ENCODE assay signal across 8 cellular contexts in genomic region chr14:97977711-97978261, GRCh38.
A peak's percentile ranks its signal among the peaks of the same experiment; 100 is the strongest.
DNase-seq lines count a peak whose midpoint lies in the region; ATAC-seq and TF ChIP-seq lines count a peak whose summit lies in the region.

No MANE protein-coding gene starts in this region.

- H3F3A ChIP-seq in GM23338 (replicated peaks; ENCODE audit: low read depth): no peaks in the 10 kb centered on the region

- TF ChIP-seq CTCF in GM23338 (conservative IDR thresholded peaks at IDR 0.05; ENCODE audit: low read depth in 2 of 2) (no peak), astrocyte of the cerebellum (IDR thresholded peaks at IDR 0.05; ENCODE audit: low read depth, low read length, missing control alignments) (no peak), lung (IDR thresholded peaks at IDR 0.05; ENCODE audit: control extremely low read depth, extremely low read depth) (no peak), GM13976 (IDR thresholded peaks at IDR 0.05; ENCODE audit: borderline replicate concordance, control extremely low read depth, extremely low read depth, insufficient read depth, missing control alignments) (no peak)

- H3K36me3 ChIP-seq in GM23338 (ENCODE audit: insufficient read depth) (no peaks in the 10 kb centered on the region), lung (ENCODE audit: control insufficient read depth in 2 of 2, insufficient read depth in 2 of 2, low read length in 2 of 2) (no peaks in the 10 kb centered on the region)

- 29 to 55% methylated on average over 17 of the region's 17 CpGs for WGBS in lung, 2 donors

- H3K4me1 Mint-ChIP-seq in GM23338: peaks cover 5% of the 10 kb centered on the region; the same call in 2 of the 3 replicates
- peaks cover 47% of the 10 kb centered on the region for H3K4me1 Mint-ChIP-seq in T-helper 2 cell treated with Interferon-gamma antibody and Interleukin-4, amounts not matched to agents 5 μg/mL and 100 μg/mL, for 36 hours (ENCODE audit: low read depth)

- no peaks in the 10 kb centered on the region for H3K9me3 Mint-ChIP-seq in GM23338
- H3K9me3 Mint-ChIP-seq in T-helper 2 cell treated with Interferon-gamma antibody and Interleukin-4, amounts not matched to agents 5 μg/mL and 100 μg/mL, for 36 hours: peaks cover 7% of the 10 kb centered on the region

- H3K27me3 Mint-ChIP-seq in GM23338 (ENCODE audit: insufficient read depth, low read depth, poor library complexity): peaks cover 1% of the 10 kb centered on the region
- no peaks in the 10 kb centered on the region for H3K27me3 Mint-ChIP-seq in T-helper 2 cell treated with Interferon-gamma antibody and Interleukin-4, amounts not matched to agents 5 μg/mL and 100 μg/mL, for 36 hours (ENCODE audit: low read depth)

- in situ Hi-C loops in astrocyte of the cerebellum (cut with HindIII; ENCODE audit: low sequenced_read_pairs): no loop called here
- in situ Hi-C loops in GM13976 (cut with MboI; ENCODE audit: low sequenced_read_pairs, unreplicated experiment): no loop called here

- no peak overlapping the region for H3K4me3 Mint-ChIP-seq in GM23338
- peak overlapping the region; percentile 88 for H3K4me3 Mint-ChIP-seq in T-helper 2 cell treated with Interferon-gamma antibody and Interleukin-4, amounts not matched to agents 5 μg/mL and 100 μg/mL, for 36 hours

- 0 out of 2 replicates have a peak overlapping the region, but pooled peaks have one; percentile 25 for H2AFZ ChIP-seq in GM23338

- H3K9me3 ChIP-seq in lung (ENCODE audit: control insufficient read depth in 2 of 2, insufficient read depth in 1 of 2, low read length in 1 of 2): no peaks in the 10 kb centered on the region

- H3K27me3 ChIP-seq in GM23338 (ENCODE audit: insufficient read depth) (no peaks in the 10 kb centered on the region), lung (ENCODE audit: control insufficient read depth, insufficient read depth) (no peaks in the 10 kb centered on the region)

- H3K36me3 Mint-ChIP-seq in GM23338 (ENCODE audit: low read depth): no peaks in the 10 kb centered on the region
- H3K36me3 Mint-ChIP-seq in T-helper 2 cell treated with Interferon-gamma antibody and Interleukin-4, amounts not matched to agents 5 μg/mL and 100 μg/mL, for 36 hours (ENCODE audit: low read depth): peaks cover 22% of the 10 kb centered on the region

- H3K4me1 ChIP-seq in GM23338 (ENCODE audit: insufficient read depth): no peaks in the 10 kb centered on the region
- H3K4me1 ChIP-seq in lung (ENCODE audit: control insufficient read depth in 2 of 2, insufficient read depth in 2 of 2, low read length in 2 of 2): peaks cover 0 to 9% of the 10 kb centered on the region in 2 donors

- no peak overlapping the region for H3K27ac ChIP-seq in GM23338 (ENCODE audit: low read depth)
- peak overlapping the region; percentile 29 to 43 for H3K27ac ChIP-seq in lung (ENCODE audit: low read depth in 1 of 2, low read length in 1 of 2)

- H3K4me3 ChIP-seq in GM23338: no peak overlapping the region
- H3K4me3 ChIP-seq in astrocyte of the cerebellum (ENCODE audit: low read depth, low read length): peak overlapping the region; percentile 31
- H3K4me3 ChIP-seq in lung: no peak overlapping the region

- no peaks in the 10 kb centered on the region for H4K20me1 ChIP-seq in GM23338 (replicated peaks; ENCODE audit: insufficient read depth)

- H3K4me2 ChIP-seq in GM23338: no peak overlapping the region

- H3K27ac Mint-ChIP-seq in GM23338: no peak overlapping the region
- peak overlapping the region; percentile 89 for H3K27ac Mint-ChIP-seq in T-helper 2 cell treated with Interferon-gamma antibody and Interleukin-4, amounts not matched to agents 5 μg/mL and 100 μg/mL, for 36 hours

- H3K79me2 ChIP-seq in GM23338 (replicated peaks; ENCODE audit: insufficient read depth): no peaks in the 10 kb centered on the region

- ATAC-seq in GM23338 (peak; percentile 47), lung (ENCODE audit: insufficient read depth, low FRiP score) (peak; percentile 75), HG02973 (IDR thresholded peaks at IDR 0.05; ENCODE audit: unreplicated experiment) (no peak), GM21423 (IDR thresholded peaks at IDR 0.05; ENCODE audit: unreplicated experiment) (no peak)

- DNase-seq in GM23338 (ENCODE audit: low spot score) (no peak), astrocyte of the cerebellum (ENCODE audit: low read depth) (peak; percentile 29), lung (ENCODE audit: low spot score) (peak; percentile 82), GM13976 (ENCODE audit: low spot score) (no peak)
- DNase-seq in T-helper 2 cell treated with Interferon-gamma antibody and Interleukin-4, amounts not matched to agents 5 μg/mL and 100 μg/mL, for 36 hours (ENCODE audit: low spot score): peak; percentile 68
- peak; percentile 45 for DNase-seq in stimulated activated CD8-positive, alpha-beta memory T cell treated with anti-CD3 and anti-CD28 coated beads, Interleukin-12 subunit alpha, Interleukin-12 subunit beta, amount 100 ng/mL, for 24 hours (ENCODE audit: extremely low read depth)

- H3K9me2 ChIP-seq in GM23338 (ENCODE audit: insufficient read depth): no peaks in the 10 kb centered on the region; the same call in none of the 2 replicates

TF ChIP-seq in GM23338, 12 proteins besides CTCF, POLR2A, EP300 and RAD21:
- no peak for TF ChIP-seq ZNF462 (CRISPR knock-in tag; IDR thresholded peaks at IDR 0.05)
- TF ChIP-seq NANOG (IDR thresholded peaks at IDR 0.05; ENCODE audit: borderline replicate concordance): no peak
- no peak for TF ChIP-seq JUNB (IDR thresholded peaks at IDR 0.05; ENCODE audit: unreplicated experiment)
- no peak for TF ChIP-seq ZNF331 (CRISPR knock-in tag; IDR thresholded peaks at IDR 0.05; ENCODE audit: low read depth)
- TF ChIP-seq ZNF114 (CRISPR knock-in tag; IDR thresholded peaks at IDR 0.05): no peak
- no peak for TF ChIP-seq CREB1 (CRISPR knock-in tag; IDR thresholded peaks at IDR 0.05; ENCODE audit: low read depth)
- TF ChIP-seq POLR2AphosphoS5 (IDR thresholded peaks at IDR 0.05; ENCODE audit: low read depth): no peak
TF ChIP-seq in GM23338: peak in this region for 0.

Comparison
In these comparisons a context has a peak if more than half of its experiments do, and no peak if none do; other contexts are left out.
1. ATAC-seq: peak in GM23338 (single experiment) and lung (single experiment); none in HG02973 (single experiment) and GM21423 (single experiment).
2. DNase-seq: peak in T-helper 2 cell treated with Interferon-gamma antibody and Interleukin-4, amounts not matched to agents 5 μg/mL and 100 μg/mL, for 36 hours (single experiment), astrocyte of the cerebellum (single experiment), lung (single experiment) and stimulated activated CD8-positive, alpha-beta memory T cell treated with anti-CD3 and anti-CD28 coated beads, Interleukin-12 subunit alpha, Interleukin-12 subunit beta, amount 100 ng/mL, for 24 hours (single experiment); none in GM23338 (single experiment) and GM13976 (single experiment).